10 cellular contexts compared by ENCODE assay signal in genomic region chr6:142756215-142756630, GRCh38.
A peak's percentile ranks its signal among the peaks of the same experiment; 100 is the strongest.
DNase-seq lines count a peak whose midpoint lies in the region; ATAC-seq, FAIRE-seq and TF ChIP-seq lines count a peak whose summit lies in the region.
"Had no signal": no experiment of that assay in that cellular context is flagged by ENCODE, and none has a peak within 500 bp of the region (broad histone marks: within the 10 kb centered on the region; RNA-seq: fewer than 3 reads in every experiment).

No MANE protein-coding gene starts in this region.

- H2AFZ ChIP-seq in SK-N-SH (ENCODE audit: low read depth) = no peak overlapping the region

- H3K4me2 ChIP-seq in SK-N-SH = no peak overlapping the region

- no peaks in the 10 kb centered on the region for H3K9me2 ChIP-seq in SK-N-SH

- peak in 1 of 2 experiments; percentile 85; a peak in 2 of 4 replicates for TF ChIP-seq EP300 in SK-N-SH (IDR thresholded peaks at IDR 0.05; ENCODE audit: borderline replicate concordance in 1 of 2, low read depth in 1 of 2, low read length in 1 of 2)

- WGBS in SK-N-SH (ENCODE audit: low lambda C conversion rate) = 0% methylated on average over 2 of the region's 2 CpGs

- no peak for TF ChIP-seq RAD21 in SK-N-SH (IDR thresholded peaks at IDR 0.05; ENCODE audit: low read length)

- H3K4me3 ChIP-seq in SK-N-SH (ENCODE audit: low read depth in 2 of 2, low read length in 1 of 2) (no peak overlapping the region), fibroblast of pulmonary artery (replicated peaks; ENCODE audit: low read depth, low read length) (no peak overlapping the region)

- no peak overlapping the region for H3K9ac ChIP-seq in SK-N-SH

- intact Hi-C loops in Right ventricle myocardium inferior (cut with DNase I) (loop anchor here (5.0 kb wide), 2 partner anchors 131 to 191 kb away; partner anchors contain the start of gene HIVEP2), cardiac septum (cut with DNase I) (loop anchor here (5.0 kb wide), 1 partner anchor 191 kb away; the partner anchor contains the start of gene HIVEP2)

- peaks cover 32 to 33% of the 10 kb centered on the region in 2 experiments for H3K36me3 ChIP-seq in SK-N-SH (replicated peaks in 1 of 2; ENCODE audit: control insufficient read depth in 1 of 2, insufficient read depth in 2 of 2, low read length in 1 of 2)

- no peaks in the 10 kb centered on the region for H3K27me3 ChIP-seq in SK-N-SH (ENCODE audit: insufficient read depth)

- H3K27ac ChIP-seq in SK-N-SH (ENCODE audit: low read depth in 2 of 2, low read length in 1 of 2) = peak overlapping the region in 1 of 2 experiments; percentile 44; a peak in 2 of 4 replicates

- peak; percentile 73 for ATAC-seq in Right ventricle myocardium inferior
- no peak for ATAC-seq in GM19463 (IDR thresholded peaks at IDR 0.05; ENCODE audit: unreplicated experiment)
- no peak for ATAC-seq in GM18517 (IDR thresholded peaks at IDR 0.05; ENCODE audit: unreplicated experiment)

- H4K20me1 ChIP-seq in SK-N-SH (ENCODE audit: insufficient read depth) = no peaks in the 10 kb centered on the region

- POLR2A ChIA-PET in SK-N-SH (lab: Yijun Ruan, JAX) = no interaction called here

- TF ChIP-seq CTCF in SK-N-SH (IDR thresholded peaks at IDR 0.05) (peak; percentile 16; the same call in 1 of the 2 replicates), fibroblast of pulmonary artery (IDR thresholded peaks at IDR 0.05; ENCODE audit: low read length, missing control alignments) (no peak)

- FAIRE-seq in urothelium cell line (lab: Jason Lieb, UNC) = no peak
- FAIRE-seq: TTC549 had no signal

- CTCF ChIA-PET in SK-N-SH (lab: Yijun Ruan, JAX) = no interaction called here

- no peak for DNase-seq in Right ventricle myocardium inferior (ENCODE audit: missing footprints)
- no peak for DNase-seq in cardiac septum (ENCODE audit: low spot score)
- no peak for DNase-seq in SK-N-SH
- peak; percentile 48 for DNase-seq in fibroblast of pulmonary artery (ENCODE audit: low read depth)
- peak; percentile 30 for DNase-seq in urothelium cell line (ENCODE audit: low spot score)
- no peak for DNase-seq in NCI-H187 (lab: John Stamatoyannopoulos, UW)
- DNase-seq: stimulated activated CD4-positive, alpha-beta T cell treated with anti-CD3 and anti-CD28 coated beads, Interleukin-4, amount 100 ng/mL, for 24 hours had no signal

- peaks cover 0 to 5% of the 10 kb centered on the region in 2 experiments; a peak in 1 of 4 replicates for H3K4me1 ChIP-seq in SK-N-SH (ENCODE audit: control insufficient read depth in 1 of 2, insufficient read depth in 2 of 2, low read depth in 1 of 2, low read length in 1 of 2)

- H3K9me3 ChIP-seq in SK-N-SH = no peaks in the 10 kb centered on the region

- H3F3A ChIP-seq in SK-N-SH (replicated peaks; ENCODE audit: insufficient read depth) = no peaks in the 10 kb centered on the region

- peaks cover 13% of the 10 kb centered on the region; the same call in 1 of the 2 replicates for H3K79me2 ChIP-seq in SK-N-SH (ENCODE audit: insufficient read depth)

TF ChIP-seq in SK-N-SH, 30 proteins besides CTCF, POLR2A, EP300 and RAD21:
- TF ChIP-seq NFIC (IDR thresholded peaks at IDR 0.05; ENCODE audit: borderline replicate concordance) = peak; percentile 88
- peak; percentile 95 for TF ChIP-seq RXRA (IDR thresholded peaks at IDR 0.05; ENCODE audit: borderline replicate concordance, low read depth)
- no peak for TF ChIP-seq SIN3A (IDR thresholded peaks at IDR 0.05; ENCODE audit: borderline replicate concordance, low read depth, low read length)
- 0 out of 2 replicates have a peak, but pooled peaks have one; percentile 36 for TF ChIP-seq ZBTB33 (IDR thresholded peaks at IDR 0.05; ENCODE audit: borderline replicate concordance, low read depth)
- peak; percentile 84 for TF ChIP-seq PBX3 (IDR thresholded peaks at IDR 0.05)
- TF ChIP-seq TEAD4 (IDR thresholded peaks at IDR 0.05; ENCODE audit: borderline replicate concordance, insufficient read depth) = peak; percentile 85
- TF ChIP-seq FOSL2 (IDR thresholded peaks at IDR 0.05; ENCODE audit: borderline replicate concordance, low read depth) = peak; percentile 61
- no peak for TF ChIP-seq USF2 (IDR thresholded peaks at IDR 0.05; ENCODE audit: borderline replicate concordance, low read depth, low read length)
- TF ChIP-seq GATA2 (CRISPR knock-in tag; IDR thresholded peaks at IDR 0.05) = no peak
- peak; percentile 82 for TF ChIP-seq TCF12 (IDR thresholded peaks at IDR 0.05)
- TF ChIP-seq REST (IDR thresholded peaks at IDR 0.05; ENCODE audit: low read depth, low read length) = peak; percentile 70
- TF ChIP-seq YY1 (IDR thresholded peaks at IDR 0.05; ENCODE audit: low read depth) = no peak
- no peak for TF ChIP-seq CHD2 (IDR thresholded peaks at IDR 0.05; ENCODE audit: low read length, partially characterized antibody)
- TF ChIP-seq GABPA (IDR thresholded peaks at IDR 0.05; ENCODE audit: low read depth) = no peak
- TF ChIP-seq MEF2A (IDR thresholded peaks at IDR 0.05; ENCODE audit: borderline replicate concordance, low read depth) = 0 out of 2 replicates have a peak, but pooled peaks have one; percentile 33
- TF ChIP-seq MXI1 (IDR thresholded peaks at IDR 0.05; ENCODE audit: low read depth, low read length) = no peak
- no peak for TF ChIP-seq SMC3 (IDR thresholded peaks at IDR 0.05; ENCODE audit: low read depth, low read length)
- TF ChIP-seq EZH2phosphoT487 (IDR thresholded peaks at IDR 0.05; ENCODE audit: borderline replicate concordance, low read depth) = no peak
- peak; percentile 56; the same call in 1 of the 2 replicates for TF ChIP-seq FOXM1 (IDR thresholded peaks at IDR 0.05; ENCODE audit: low read depth)
- TF ChIP-seq TAF1 (IDR thresholded peaks at IDR 0.05; ENCODE audit: borderline replicate concordance, low read depth, low read length) = no peak
- peak; percentile 86 for TF ChIP-seq JUND (IDR thresholded peaks at IDR 0.05)
- no peak for TF ChIP-seq RFX5 (IDR thresholded peaks at IDR 0.05; ENCODE audit: low read length)
- TF ChIP-seq MAX (IDR thresholded peaks at IDR 0.05; ENCODE audit: low read depth) = peak; percentile 64; the same call in 1 of the 2 replicates

Comparison
In these comparisons a context has a peak if more than half of its experiments do, and no peak if none do; other contexts are left out.
1. DNase-seq: peak in fibroblast of pulmonary artery (single experiment) and urothelium cell line (single experiment); none in Right ventricle myocardium inferior (single experiment), cardiac septum (single experiment), SK-N-SH (single experiment) and NCI-H187 (0 of 2).